In genomic region chr6:111985202-111985731, GRCh38 we compare ENCODE assay signal across 8 cellular contexts.
DNase-seq lines count a peak whose midpoint lies in the region; ATAC-seq lines count a peak whose summit lies in the region.

No MANE protein-coding gene starts in this region.

- no peak overlapping the region for H3K27ac ChIP-seq in aorta (ENCODE audit: low read depth in 1 of 2, low read length in 2 of 2)

- H3K36me3 ChIP-seq in MG63 (no peaks in the 10 kb centered on the region), aorta (ENCODE audit: control insufficient read depth in 1 of 2, insufficient read depth in 2 of 2, low read length in 1 of 2) (no peaks in the 10 kb centered on the region)

- H3K9me3 ChIP-seq in MG63: no peaks in the 10 kb centered on the region
- no peaks in the 10 kb centered on the region for H3K9me3 ChIP-seq in aorta (ENCODE audit: control insufficient read depth, low read length)

- H3K4me3 ChIP-seq in MG63 (no peak overlapping the region), aorta (ENCODE audit: low read length in 2 of 2) (no peak overlapping the region)

- H3K4me1 ChIP-seq in aorta (ENCODE audit: control insufficient read depth in 1 of 2, insufficient read depth in 2 of 2, low read length in 2 of 2): no peaks in the 10 kb centered on the region

- H3K27me3 ChIP-seq in MG63 (no peaks in the 10 kb centered on the region), aorta (ENCODE audit: control insufficient read depth in 1 of 2, insufficient read depth in 2 of 2, low read length in 1 of 2) (no peaks in the 10 kb centered on the region)

- intact Hi-C loops in aorta (cut with DNase I): no loop called here

- ATAC-seq in aorta (ENCODE audit: low FRiP score) (no peak), GM18498 (IDR thresholded peaks at IDR 0.05; ENCODE audit: unreplicated experiment) (no peak), HG03095 (IDR thresholded peaks at IDR 0.05; ENCODE audit: unreplicated experiment) (no peak)

- 86 to 88% methylated on average over 4 of the region's 4 CpGs for WGBS in aorta, 2 donors

- peak; percentile 22 for DNase-seq in CD1c-positive myeloid dendritic cell (ENCODE audit: extremely low spot score)
- peak; percentile 46 for DNase-seq in MG63
- DNase-seq in activated naive CD4-positive, alpha-beta T cell treated with anti-CD3 and anti-CD28 coated beads, Interleukin-2, amount 50 U/mL, for 16 hours: peak; percentile 49
- DNase-seq in kidney glomerular epithelial cell (lab: John Stamatoyannopoulos, UW): peak; percentile 83
- DNase-seq in amygdala (lab: John Stamatoyannopoulos, UW): no peak
- DNase-seq in aorta: no peak

Comparison
In these comparisons a context has a peak if more than half of its experiments do, and no peak if none do; other contexts are left out.
1. DNase-seq: peak in CD1c-positive myeloid dendritic cell (single experiment), MG63 (single experiment), activated naive CD4-positive, alpha-beta T cell treated with anti-CD3 and anti-CD28 coated beads, Interleukin-2, amount 50 U/mL, for 16 hours (single experiment) and kidney glomerular epithelial cell (single experiment); none in amygdala (0 of 56) and aorta (0 of 2).